1 cellular context compared by ENCODE assay signal in genomic region chr19:34220472-34221063, GRCh38.
TF ChIP-seq lines count a peak whose summit lies in the region.

No MANE protein-coding gene starts in this region.

TF ChIP-seq in GM12878, 131 proteins besides CTCF, POLR2A, EP300 and RAD21 (continued from another document):
- TF ChIP-seq CEBPZ (IDR thresholded peaks at IDR 0.05; ENCODE audit: low read depth, low read length) (no peak), SREBF1 (IDR thresholded peaks at IDR 0.05; ENCODE audit: low read length) (no peak), DPF2 (IDR thresholded peaks at IDR 0.05) (no peak), MYB (IDR thresholded peaks at IDR 0.05; ENCODE audit: borderline replicate concordance, low read depth, low read length) (no peak), SMC3 (IDR thresholded peaks at IDR 0.05; ENCODE audit: borderline replicate concordance, low read length) (peak; percentile 46; the same call in 1 of the 2 replicates)
TF ChIP-seq in GM12878: peak in this region for 2.
